In genomic region chr2:167853717-167854116, GRCh38 we compare ENCODE assay signal across 35 cellular contexts.
"Had no signal": no experiment of that assay in that cellular context is flagged by ENCODE, and none has a peak within 500 bp of the region (broad histone marks: within the 10 kb centered on the region; RNA-seq: fewer than 3 reads in every experiment).

No MANE protein-coding gene starts in this region.

- H3K27me3 ChIP-seq: MG63 had no signal

- H3K4me3 ChIP-seq: MG63 had no signal

- H3K36me3 ChIP-seq: MG63 had no signal

- DNase-seq: Karpas-422, Kasumi-1, MG63, MM.1S, MV-4-11, NCI-H1048, NCI-H1092, NCI-H1092 treated with DMSO at 0.1 percent for 48 hours, NCI-H1105, NCI-H1105 treated with DMSO at 0.1 percent for 48 hours, NCI-H1417, NCI-H1417 treated with DMSO at 0.1 percent for 48 hours, NCI-H1436, NCI-H1436 treated with DMSO at 0.1 percent for 48 hours, NCI-H146, NCI-H1694, NCI-H1694 treated with DMSO at 0.1 percent for 48 hours, NCI-H187, NCI-H187 treated with DMSO at 0.1 percent for 48 hours, NCI-H1930, NCI-H2029, NCI-H2029 treated with DMSO at 0.1 percent for 48 hours, NCI-H2081, NCI-H2081 treated with DMSO at 0.1 percent for 48 hours, NCI-H2107, NCI-H2171, NCI-H2171 treated with DMSO at 0.1 percent for 48 hours, NCI-H2227 treated with DMSO at 0.1 percent for 48 hours, NCI-H226, NCI-H345, NCI-H446, NCI-H446 treated with DMSO at 0.1 percent for 48 hours, NCI-H510A, NCI-H510A treated with DMSO at 0.1 percent for 48 hours, NCI-H524 had no signal

- H3K9me3 ChIP-seq: MG63 had no signal
